In the genomic region with DNA sequence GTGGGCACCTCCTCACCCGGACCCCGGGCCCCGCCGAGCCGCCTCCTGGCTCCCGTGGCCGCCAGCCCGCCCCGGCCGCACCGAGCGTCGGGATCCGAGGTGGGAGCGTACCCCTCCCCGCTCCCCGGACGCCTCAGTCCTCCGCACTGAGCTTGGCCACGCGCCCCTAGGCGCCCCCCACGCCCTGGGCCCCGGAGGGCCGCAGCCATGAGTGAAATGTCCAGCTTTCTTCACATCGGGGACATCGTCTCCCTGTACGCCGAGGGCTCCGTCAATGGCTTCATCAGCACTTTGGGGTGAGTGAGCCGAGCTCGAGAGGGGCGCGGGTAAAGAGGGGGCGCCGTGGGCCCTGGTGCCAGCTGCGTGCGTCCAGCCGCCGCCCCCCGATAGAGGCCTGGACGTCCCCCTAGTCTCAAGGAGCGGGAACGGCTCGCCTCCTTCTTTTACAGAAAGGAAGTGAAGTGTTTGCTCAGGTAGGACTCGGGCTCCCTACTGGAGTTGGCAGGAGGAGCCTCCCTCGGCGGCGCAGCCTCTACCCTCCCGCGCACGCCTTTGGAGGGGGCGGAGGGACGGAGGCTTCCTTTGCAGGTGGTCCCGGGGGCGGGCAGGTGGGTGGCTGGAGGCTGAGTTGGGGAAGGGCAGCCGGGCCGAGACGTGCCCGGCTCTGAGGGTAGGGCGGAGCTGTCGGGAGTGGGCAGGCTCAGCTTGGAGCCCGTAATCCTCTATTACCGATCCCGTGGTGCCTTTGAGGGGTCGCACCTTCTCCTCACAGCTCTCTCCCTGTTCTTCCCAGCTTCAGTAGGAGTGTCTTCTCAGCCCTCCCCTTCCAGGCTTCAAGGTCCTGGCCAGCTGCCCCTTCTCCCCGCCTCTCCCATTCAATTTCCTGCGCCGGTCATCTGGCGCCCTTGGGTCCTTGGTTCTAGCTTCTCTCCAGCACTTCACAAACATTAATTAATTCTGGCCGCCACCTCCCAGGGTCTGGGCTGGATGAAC, we compare ENCODE assay signal across 8 cellular contexts. TPM values are rescaled to one million over a fixed set of nuclear protein-coding genes. Genes with fewer than 3 reads are reported as not detected.
DNase-seq lines count a peak whose midpoint lies in the region; ATAC-seq and TF ChIP-seq lines count a peak whose summit lies in the region.

No MANE protein-coding gene starts in this region.

- WGBS in lung, 2 donors = 4 to 6% methylated on average over 63 to 71 of the region's 71 CpGs

- peak overlapping the region; percentile 80 to 89 for H3K4me3 Mint-ChIP-seq in CD14-positive monocyte

- intact Hi-C loops in CD14-positive monocyte (cut with micrococcal nuclease) = no loop called here

- H3K9me3 ChIP-seq in HUES48 (ENCODE audit: control insufficient read depth, insufficient read depth, low read length) = no peaks in the 10 kb centered on the region
- no peaks in the 10 kb centered on the region for H3K9me3 ChIP-seq in lung (ENCODE audit: control insufficient read depth in 2 of 2, insufficient read depth in 1 of 2, low read length in 1 of 2)

- H3K4me1 ChIP-seq in HUES48 (ENCODE audit: control insufficient read depth, insufficient read depth, low read length) = peaks cover 26% of the 10 kb centered on the region
- H3K4me1 ChIP-seq in lung (ENCODE audit: control insufficient read depth in 2 of 2, insufficient read depth in 2 of 2, low read length in 2 of 2) = peaks cover 0 to 15% of the 10 kb centered on the region in 2 donors

- peak overlapping the region; percentile 46 for H3K9ac ChIP-seq in HUES48 (ENCODE audit: low read depth, low read length)

- peak overlapping the region in 1 of 7 donors; percentile 16 for H3K27ac Mint-ChIP-seq in CD14-positive monocyte

- H3K4me3 ChIP-seq in HUES48 (ENCODE audit: low read depth, low read length) = peak overlapping the region; percentile 79
- H3K4me3 ChIP-seq in lung = peak overlapping the region; percentile 64

- H3K36me3 ChIP-seq in HUES48 (ENCODE audit: control insufficient read depth, insufficient read depth, low read length) = 0 out of 2 replicates have a peak, but pooled peaks cover 9% of the 10 kb centered on the region
- peaks cover 0 to 4% of the 10 kb centered on the region in 2 donors for H3K36me3 ChIP-seq in lung (ENCODE audit: control insufficient read depth in 2 of 2, insufficient read depth in 2 of 2, low read length in 2 of 2)

- H3K27ac ChIP-seq in HUES48 (ENCODE audit: low read depth, low read length) (peak overlapping the region; percentile 57), lung (ENCODE audit: low read depth in 1 of 2, low read length in 1 of 2) (peak overlapping the region; percentile 90 to 96)

- H3K27me3 ChIP-seq in HUES48 (ENCODE audit: control insufficient read depth, insufficient read depth, low read length) = peaks cover 25% of the 10 kb centered on the region
- no peaks in the 10 kb centered on the region for H3K27me3 ChIP-seq in lung (ENCODE audit: control insufficient read depth, insufficient read depth)

- peak; percentile 19 for ATAC-seq in GM19455 (IDR thresholded peaks at IDR 0.05; ENCODE audit: unreplicated experiment)
- peak; percentile 46 for ATAC-seq in lung (ENCODE audit: insufficient read depth, low FRiP score)
- peak; percentile 24 for ATAC-seq in stimulated activated naive CD8-positive, alpha-beta T cell treated with anti-CD3 and anti-CD28 coated beads, Interleukin-15, Interleukin-2, amounts not matched to agents 100 U/mL and 50 U/mL, for 24 hours

- peaks cover 19 to 47% (median 22%) of the 10 kb centered on the region in 3 donors for H3K27me3 Mint-ChIP-seq in CD14-positive monocyte (ENCODE audit: low read depth in 3 of 3)

- peaks cover 2 to 7% of the 10 kb centered on the region in 2 donors for H3K36me3 Mint-ChIP-seq in CD14-positive monocyte

- H3K4me1 Mint-ChIP-seq in CD14-positive monocyte = peaks cover 41% of the 10 kb centered on the region

- TF ChIP-seq CTCF in CD14-positive monocyte (IDR thresholded peaks at IDR 0.05) (no peak), lung (IDR thresholded peaks at IDR 0.05; ENCODE audit: control extremely low read depth, extremely low read depth) (no peak)

- H3K9me3 Mint-ChIP-seq in CD14-positive monocyte = peaks cover 0 to 4% (median 2%) of the 10 kb centered on the region in 7 donors

- DNase-seq in CD14-positive monocyte (ENCODE audit: low spot score) (no peak), T-helper 9 cell (peak; percentile 26), cerebellar cortex (ENCODE audit: low spot score) (peak; percentile 76), lung (ENCODE audit: low spot score) (peak; percentile 77), HT-29 (ENCODE audit: low spot score) (no peak)
- peak; percentile 52 for DNase-seq in stimulated activated naive CD8-positive, alpha-beta T cell treated with anti-CD3 and anti-CD28 coated beads, Interleukin-15, Interleukin-2, amounts not matched to agents 100 U/mL and 50 U/mL, for 24 hours

RNA-seq across cellular contexts. Expression of a gene that starts 0.6 kb away (rescaled TPM):
- polyA plus RNA-seq in CD14-positive monocyte (not detected), lung (10 to 100 TPM; 36.7 to 49.1 TPM)
- 10 to 100 TPM; 39.7 to 89.5 TPM for total RNA-seq in lung
- 92.2 and 110 TPM in 2 replicates for total RNA-seq in HT-29 (2014; rRNA removed; shearing (Covaris generic))

RNA-seq across cellular contexts. Expression of a gene that starts 41.6 kb away (rescaled TPM):
- polyA plus RNA-seq in CD14-positive monocyte = 10 to 100 TPM; 27.8 to 34.0 TPM
- 10 to 100 TPM in 1 of 2 donors, 1 to 10 TPM in 1; 7.4 to 23.2 TPM for total RNA-seq in lung
- 10 to 100 TPM; 14.6 to 25.6 TPM for polyA plus RNA-seq in lung
- total RNA-seq in HT-29 (2014; rRNA removed; shearing (Covaris generic)) = 19.7 and 27.8 TPM in 2 replicates

Comparison
In these comparisons a context has a peak if more than half of its experiments do, and no peak if none do; other contexts are left out.
1. DNase-seq: peak in T-helper 9 cell (single experiment), cerebellar cortex (single experiment), lung (single experiment) and stimulated activated naive CD8-positive, alpha-beta T cell treated with anti-CD3 and anti-CD28 coated beads, Interleukin-15, Interleukin-2, amounts not matched to agents 100 U/mL and 50 U/mL, for 24 hours (single experiment); none in CD14-positive monocyte (single experiment) and HT-29 (single experiment).
2. Peak in every context shown above with its lines, with median percentiles within 50 percentile points of each other: ATAC-seq.